8 cellular contexts compared by ENCODE assay signal in genomic region chr12:110314308-110314707, GRCh38. TPM values are rescaled to one million over a fixed set of nuclear protein-coding genes. Genes with fewer than 3 reads are reported as not detected.
A peak's percentile ranks its signal among the peaks of the same experiment; 100 is the strongest.
DNase-seq lines count a peak whose midpoint lies in the region; ATAC-seq lines count a peak whose summit lies in the region.

No MANE protein-coding gene starts in this region.

- no peaks in the 10 kb centered on the region for H3K9me3 Mint-ChIP-seq in activated CD8-positive, alpha-beta memory T cell treated with anti-CD3 and anti-CD28 coated beads, Interleukin-2, amount 10 ng/mL, durations not matched to agents 7 days and 5 days (ENCODE audit: low read depth)

- peak overlapping the region; percentile 21 for H3K4me3 Mint-ChIP-seq in activated CD8-positive, alpha-beta memory T cell treated with anti-CD3 and anti-CD28 coated beads, Interleukin-2, amount 10 ng/mL, durations not matched to agents 7 days and 5 days

- peak; percentile 69 for ATAC-seq in activated CD8-positive, alpha-beta memory T cell treated with anti-CD3 and anti-CD28 coated beads, Interleukin-2, amount 10 ng/mL, durations not matched to agents 7 days and 5 days
- ATAC-seq in stimulated activated naive CD8-positive, alpha-beta T cell treated with anti-CD3 and anti-CD28 coated beads, Interleukin-15, Interleukin-2, amounts not matched to agents 100 U/mL and 50 U/mL, for 24 hours = peak; percentile 64

- no peak for DNase-seq in activated CD8-positive, alpha-beta memory T cell treated with anti-CD3 and anti-CD28 coated beads, Interleukin-2, amount 10 ng/mL, durations not matched to agents 7 days and 5 days
- no peak for DNase-seq in activated CD8-positive, alpha-beta memory T cell treated with anti-CD3 and anti-CD28 coated beads, Interleukin-2, amount 50 U/mL, for 48 hours
- peak; percentile 56 to 90 for DNase-seq in NOMO-1 (lab: John Stamatoyannopoulos, UW; ENCODE audit: unreplicated experiment in 2 of 2)
- peak; percentile 59 to 67 for DNase-seq in dermis microvascular lymphatic vessel endothelial cell (ENCODE audit: low read depth in 2 of 2)
- DNase-seq in stimulated activated naive CD8-positive, alpha-beta T cell treated with anti-CD3 and anti-CD28 coated beads, Interleukin-15, Interleukin-2, amounts not matched to agents 100 U/mL and 50 U/mL, for 24 hours = no peak
- no peak for DNase-seq in NCI-H1436 treated with DMSO at 0.1 percent for 48 hours (lab: John Stamatoyannopoulos, UW)
- DNase-seq in stimulated activated CD4-positive, alpha-beta T cell treated with anti-CD3 and anti-CD28 coated beads, Interleukin-12 subunit alpha, Interleukin-12 subunit beta, amount 100 ng/mL, for 4 hours = no peak
- no peak for DNase-seq in inferior parietal cortex (ENCODE audit: extremely low spot score)

- peaks cover 52% of the 10 kb centered on the region for H3K4me1 Mint-ChIP-seq in activated CD8-positive, alpha-beta memory T cell treated with anti-CD3 and anti-CD28 coated beads, Interleukin-2, amount 10 ng/mL, durations not matched to agents 7 days and 5 days

- peak overlapping the region; percentile 73 for H3K27ac Mint-ChIP-seq in activated CD8-positive, alpha-beta memory T cell treated with anti-CD3 and anti-CD28 coated beads, Interleukin-2, amount 10 ng/mL, durations not matched to agents 7 days and 5 days

- peaks cover 44% of the 10 kb centered on the region for H3K36me3 Mint-ChIP-seq in activated CD8-positive, alpha-beta memory T cell treated with anti-CD3 and anti-CD28 coated beads, Interleukin-2, amount 10 ng/mL, durations not matched to agents 7 days and 5 days

- CTCF ChIA-PET in activated CD8-positive, alpha-beta memory T cell treated with anti-CD3 and anti-CD28 coated beads, Interleukin-2, amount 10 ng/mL, durations not matched to agents 7 days and 5 days (lab: Charles Lee) = no interaction called here

- no peaks in the 10 kb centered on the region for H3K27me3 Mint-ChIP-seq in activated CD8-positive, alpha-beta memory T cell treated with anti-CD3 and anti-CD28 coated beads, Interleukin-2, amount 10 ng/mL, durations not matched to agents 7 days and 5 days

RNA-seq across cellular contexts. Expression of gene ATP2A2, which starts 33.3 kb away (rescaled TPM):
- 100 to 1,000 TPM; 144 to 193 TPM for total RNA-seq in activated CD8-positive, alpha-beta memory T cell treated with anti-CD3 and anti-CD28 coated beads, Interleukin-2, amount 10 ng/mL, durations not matched to agents 7 days and 5 days
- total RNA-seq in dermis microvascular lymphatic vessel endothelial cell = 87.9 and 109 TPM in 2 replicates

Comparison
In these comparisons a context has a peak if more than half of its experiments do, and no peak if none do; other contexts are left out.
1. DNase-seq: peak in NOMO-1 (2 of 2) and dermis microvascular lymphatic vessel endothelial cell (2 of 2); none in activated CD8-positive, alpha-beta memory T cell treated with anti-CD3 and anti-CD28 coated beads, Interleukin-2, amount 10 ng/mL, durations not matched to agents 7 days and 5 days (single experiment), activated CD8-positive, alpha-beta memory T cell treated with anti-CD3 and anti-CD28 coated beads, Interleukin-2, amount 50 U/mL, for 48 hours (single experiment), stimulated activated naive CD8-positive, alpha-beta T cell treated with anti-CD3 and anti-CD28 coated beads, Interleukin-15, Interleukin-2, amounts not matched to agents 100 U/mL and 50 U/mL, for 24 hours (single experiment), NCI-H1436 treated with DMSO at 0.1 percent for 48 hours (single experiment), stimulated activated CD4-positive, alpha-beta T cell treated with anti-CD3 and anti-CD28 coated beads, Interleukin-12 subunit alpha, Interleukin-12 subunit beta, amount 100 ng/mL, for 4 hours (single experiment) and inferior parietal cortex (single experiment).